In genomic region chr6:153525998-153526397, GRCh38 we compare ENCODE assay signal across 6 cellular contexts.
"Had no signal": no experiment of that assay in that cellular context is flagged by ENCODE, and none has a peak within 500 bp of the region (broad histone marks: within the 10 kb centered on the region; RNA-seq: fewer than 3 reads in every experiment).

No MANE protein-coding gene starts in this region.

- H3K4me3 Mint-ChIP-seq: GM23338, H9, HFFc6 had no signal

- H3K4me1 Mint-ChIP-seq: GM23338, H9 had no signal

- H3K4me3 ChIP-seq: GM23338, K562 had no signal

- H3K27ac Mint-ChIP-seq: GM23338, HFFc6 had no signal

- DNase-seq: H9, HFFc6, IMR-90 had no signal

- ATAC-seq: GM23338, HCT116, K562 had no signal
